16 cellular contexts compared by ENCODE assay signal in the genomic region with DNA sequence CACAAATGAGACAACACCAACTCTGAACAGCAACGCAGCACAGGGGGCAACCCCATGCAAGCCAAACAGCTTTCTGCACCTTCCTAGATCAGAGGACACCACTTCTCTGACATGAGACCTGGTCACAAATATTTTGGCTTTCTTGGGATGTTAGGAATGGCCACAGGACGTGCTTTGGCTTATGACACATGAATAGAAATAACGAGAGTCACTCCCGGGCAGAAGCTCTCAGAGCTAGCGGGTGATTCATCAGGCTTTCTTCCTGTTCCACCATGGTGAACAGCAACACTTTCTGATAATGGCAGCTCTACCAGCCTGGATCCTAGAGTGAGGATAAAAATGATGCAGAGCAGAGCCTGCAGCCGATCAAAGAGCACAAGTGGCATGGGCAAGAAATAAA. TPM values are rescaled to one million over a fixed set of nuclear protein-coding genes. Genes with fewer than 3 reads are reported as not detected.
A peak's percentile ranks its signal among the peaks of the same experiment; 100 is the strongest.
DNase-seq lines count a peak whose midpoint lies in the region; TF ChIP-seq lines count a peak whose summit lies in the region.
"Had no signal": no experiment of that assay in that cellular context is flagged by ENCODE, and none has a peak within 500 bp of the region (broad histone marks: within the 10 kb centered on the region; RNA-seq: fewer than 3 reads in every experiment).

No MANE protein-coding gene starts in this region.

- H4K20me1 ChIP-seq in GM23248 (ENCODE audit: insufficient read depth) (no peaks in the 10 kb centered on the region), osteoblast (ENCODE audit: insufficient read depth, low read length) (no peaks in the 10 kb centered on the region)

- peaks cover 12% of the 10 kb centered on the region for H3F3A ChIP-seq in GM23248 (ENCODE audit: insufficient read depth)

- in situ Hi-C loops in GM23248 (cut with MboI), result no loop called here

- peaks cover 13% of the 10 kb centered on the region for H3K4me1 ChIP-seq in GM23248 (ENCODE audit: insufficient read depth)
- peaks cover 10% of the 10 kb centered on the region for H3K4me1 ChIP-seq in osteoblast (ENCODE audit: insufficient read depth, low read length)
- H3K4me1 ChIP-seq: gastrocnemius medialis, transverse colon had no signal

- H3K4me2 ChIP-seq in GM23248 (ENCODE audit: unreplicated experiment) (peak overlapping the region; percentile 47), osteoblast (ENCODE audit: insufficient read depth, low read length) (peak overlapping the region; percentile 56)

- no peak overlapping the region for H3K9ac ChIP-seq in GM23248

- TF ChIP-seq CTCF in osteoblast (IDR thresholded peaks at IDR 0.05; ENCODE audit: extremely low read depth, low read depth, low read length), result no peak

- H3K79me2 ChIP-seq in GM23248 (ENCODE audit: insufficient read depth), result no peaks in the 10 kb centered on the region
- no peaks in the 10 kb centered on the region for H3K79me2 ChIP-seq in osteoblast (ENCODE audit: insufficient read depth, low read length)

- 30 to 41% methylated on average over 6 of the region's 6 CpGs for WGBS in GM23248 (ENCODE audit: low coverage in 1 of 2, low lambda C conversion rate in 2 of 2, missing lambda C conversion rate in 2 of 2), 2 experiments

- H3K4me3 ChIP-seq in GM23248 (no peak overlapping the region), osteoblast (ENCODE audit: insufficient read depth, low read length) (peak overlapping the region; percentile 30)
- H3K4me3 ChIP-seq: gastrocnemius medialis, transverse colon had no signal

- H3K9me2 ChIP-seq in GM23248 (ENCODE audit: insufficient read depth), result no peaks in the 10 kb centered on the region

- H3K27me3 ChIP-seq in GM23248 (replicated peaks; ENCODE audit: insufficient read depth) (no peaks in the 10 kb centered on the region), osteoblast (ENCODE audit: insufficient read depth, low read length) (no peaks in the 10 kb centered on the region)
- H3K27me3 ChIP-seq: gastrocnemius medialis, neutrophil, transverse colon had no signal

- H3K36me3 ChIP-seq in GM23248 (ENCODE audit: low read depth), result peaks cover 9% of the 10 kb centered on the region; the same call in 1 of the 2 replicates
- H3K36me3 ChIP-seq in osteoblast (ENCODE audit: insufficient read depth, low read length), result peaks cover 15% of the 10 kb centered on the region

- DNase-seq in GM23248 (peak; percentile 93), RKO (ENCODE audit: low spot score) (peak; percentile 72), epithelial cell of prostate (ENCODE audit: low read depth, low spot score) (no peak), osteoblast (ENCODE audit: insufficient read length, low spot score, missing footprints) (peak; percentile 95), NCI-H1092 (lab: John Stamatoyannopoulos, UW) (no peak), NCI-H2227 (lab: John Stamatoyannopoulos, UW; ENCODE audit: unreplicated experiment) (no peak), hypothalamus (lab: John Stamatoyannopoulos, UW) (no peak)
- no peak for DNase-seq in activated CD4-positive, alpha-beta T cell treated with anti-CD3 and anti-CD28 coated beads, Interleukin-2, amount 50 U/mL, for 1 hour
- DNase-seq: activated CD4-positive, alpha-beta T cell treated with anti-CD3 and anti-CD28 coated beads, Interleukin-2, amount 10 ng/mL, durations not matched to agents 7 days and 5 days; activated gamma-delta T cell; Calu3; gastrocnemius medialis; left ventricle myocardium superior; T-helper 17 cell; transverse colon had no signal

- H3K9me3 ChIP-seq in GM23248 (ENCODE audit: low read depth) (no peaks in the 10 kb centered on the region), osteoblast (ENCODE audit: low read depth, low read length) (no peaks in the 10 kb centered on the region)
- H3K9me3 ChIP-seq: gastrocnemius medialis, neutrophil, transverse colon had no signal

- H3K27ac ChIP-seq in GM23248, result peak overlapping the region; percentile 40
- peak overlapping the region; percentile 28 for H3K27ac ChIP-seq in epithelial cell of prostate
- H3K27ac ChIP-seq in osteoblast (ENCODE audit: low read depth, low read length), result peak overlapping the region; percentile 43
- H3K27ac ChIP-seq: gastrocnemius medialis, neutrophil, transverse colon had no signal

- H2AFZ ChIP-seq in GM23248 (peak overlapping the region; percentile 38; the same call in 1 of the 2 replicates), osteoblast (ENCODE audit: low read length) (peak overlapping the region; percentile 58)

RNA-seq across cellular contexts. Expression of gene PAFAH2, which starts 39.4 kb away (rescaled TPM):
- total RNA-seq in GM23248 (2014; rRNA removed; shearing (Covaris generic)), result 10.7 and 11.9 TPM in 2 replicates
- polyA plus RNA-seq in GM23248 (2016; fragmentation: Nextera tagmentation; extraction: Ambion mirVana), result 9.5 and 10.0 TPM in 2 replicates
- total RNA-seq in osteoblast, result 6.5 and 6.9 TPM in 2 replicates

RNA-seq across cellular contexts. Expression of gene STMN1, which starts 52.3 kb away (rescaled TPM):
- 44.8 and 45.2 TPM in 2 replicates for total RNA-seq in GM23248 (2014; rRNA removed; shearing (Covaris generic))
- 299 and 301 TPM in 2 replicates for polyA plus RNA-seq in GM23248 (2016; fragmentation: Nextera tagmentation; extraction: Ambion mirVana)
- 34.7 and 35.1 TPM in 2 replicates for total RNA-seq in osteoblast

Comparison
In these comparisons a context has a peak if more than half of its experiments do, and no peak if none do; other contexts are left out.
1. DNase-seq: peak in GM23248 (single experiment), RKO (single experiment) and osteoblast (single experiment); none in epithelial cell of prostate (single experiment), NCI-H1092 (single experiment), NCI-H2227 (single experiment), hypothalamus (0 of 51) and activated CD4-positive, alpha-beta T cell treated with anti-CD3 and anti-CD28 coated beads, Interleukin-2, amount 50 U/mL, for 1 hour (single experiment).
2. Peak in every context shown above with its lines, with median percentiles within 50 percentile points of each other: H3K27ac ChIP-seq.